In genomic region chr4:36325916-36326315, GRCh38 we compare ENCODE assay signal across 13 cellular contexts. TPM values are rescaled to one million over a fixed set of nuclear protein-coding genes. Genes with fewer than 3 reads are reported as not detected.
DNase-seq lines count a peak whose midpoint lies in the region; ATAC-seq and TF ChIP-seq lines count a peak whose summit lies in the region.
"Had no signal": no experiment of that assay in that cellular context is flagged by ENCODE, and none has a peak within 500 bp of the region (broad histone marks: within the 10 kb centered on the region; RNA-seq: fewer than 3 reads in every experiment).

No MANE protein-coding gene starts in this region.

- DNase-seq in activated naive CD4-positive, alpha-beta T cell treated with anti-CD3 and anti-CD28 coated beads, Interleukin-2, amount 10 ng/mL, durations not matched to agents 7 days and 5 days = no peak
- DNase-seq in activated naive CD4-positive, alpha-beta T cell (lab: John Stamatoyannopoulos, UW) = no peak
- no peak for DNase-seq in activated T-helper 2 cell treated with anti-CD3 and anti-CD28 coated beads, Interferon-gamma antibody, Interleukin-2, Interleukin-4, amounts not matched to agents 10 μg/mL and 5 μg/mL and 100 μg/mL, durations not matched to agents 14 hours and 24 hours and 36 hours (ENCODE audit: low spot score)
- DNase-seq in stimulated activated naive B cell treated with anti-CD40 and anti-IgM and Interleukin-4, amounts not matched to agents 10 μg/mL and 1 μg/mL and 100 μg/mL, for 72 hours = no peak
- no peak for DNase-seq in osteocyte (ENCODE audit: extremely low spot score, unreplicated experiment)
- DNase-seq in stimulated activated CD4-positive, alpha-beta T cell treated with anti-CD3 and anti-CD28 coated beads, Interleukin-4, amount 100 ng/mL, for 4 hours = no peak
- no peak for DNase-seq in NCI-H146 treated with DMSO at 0.1 percent for 48 hours (lab: John Stamatoyannopoulos, UW; ENCODE audit: unreplicated experiment)
- DNase-seq: gastrocnemius medialis, NCI-H2081, NCI-H510A treated with DMSO at 0.1 percent for 48 hours, PC-3 had no signal

- intact Hi-C loops in activated T-helper 2 cell treated with anti-CD3 and anti-CD28 coated beads, Interferon-gamma antibody, Interleukin-2, Interleukin-4, amounts not matched to agents 10 μg/mL and 5 μg/mL and 100 μg/mL, durations not matched to agents 14 hours and 24 hours and 36 hours (cut with micrococcal nuclease) = loop anchor here (10.0 kb wide), 1 partner anchor 1809 kb away; no protein-coding TSS in a partner anchor

- TF ChIP-seq CTCF in osteocyte (IDR thresholded peaks at IDR 0.05) = no peak

- CTCF ChIA-PET in activated naive CD4-positive, alpha-beta T cell treated with anti-CD3 and anti-CD28 coated beads, Interleukin-2, amount 10 ng/mL, durations not matched to agents 7 days and 5 days (lab: Charles Lee) = interaction anchor here (1.0 to 1.6 kb wide), 5 partner anchors 24 to 74 kb away, joined by 3 to 6 read pairs (median 4); no protein-coding TSS in a partner anchor

- no peaks in the 10 kb centered on the region for H3K9me3 Mint-ChIP-seq in activated naive CD4-positive, alpha-beta T cell treated with anti-CD3 and anti-CD28 coated beads, Interleukin-2, amount 10 ng/mL, durations not matched to agents 7 days and 5 days
- H3K9me3 Mint-ChIP-seq in activated T-helper 2 cell treated with anti-CD3 and anti-CD28 coated beads, Interferon-gamma antibody, Interleukin-2, Interleukin-4, amounts not matched to agents 10 μg/mL and 5 μg/mL and 100 μg/mL, durations not matched to agents 14 hours and 24 hours and 36 hours = no peaks in the 10 kb centered on the region
- H3K9me3 Mint-ChIP-seq in stimulated activated naive B cell treated with anti-CD40 and anti-IgM and Interleukin-4, amounts not matched to agents 10 μg/mL and 1 μg/mL and 100 μg/mL, for 72 hours = peaks cover 0 to 3% of the 10 kb centered on the region in 2 donors
- no peaks in the 10 kb centered on the region for H3K9me3 Mint-ChIP-seq in osteocyte (ENCODE audit: unreplicated experiment)

- no peak overlapping the region for H3K4me3 Mint-ChIP-seq in activated naive CD4-positive, alpha-beta T cell treated with anti-CD3 and anti-CD28 coated beads, Interleukin-2, amount 10 ng/mL, durations not matched to agents 7 days and 5 days
- H3K4me3 Mint-ChIP-seq in activated T-helper 2 cell treated with anti-CD3 and anti-CD28 coated beads, Interferon-gamma antibody, Interleukin-2, Interleukin-4, amounts not matched to agents 10 μg/mL and 5 μg/mL and 100 μg/mL, durations not matched to agents 14 hours and 24 hours and 36 hours (ENCODE audit: low read depth) = no peak overlapping the region
- H3K4me3 Mint-ChIP-seq in stimulated activated naive B cell treated with anti-CD40 and anti-IgM and Interleukin-4, amounts not matched to agents 10 μg/mL and 1 μg/mL and 100 μg/mL, for 72 hours = peak overlapping the region; percentile 15 to 31
- no peak overlapping the region for H3K4me3 Mint-ChIP-seq in osteocyte (ENCODE audit: unreplicated experiment)

- peak; percentile 9 for ATAC-seq in HG02943 (IDR thresholded peaks at IDR 0.05; ENCODE audit: low read depth, unreplicated experiment)
- ATAC-seq in stimulated activated naive B cell treated with anti-CD40 and anti-IgM and Interleukin-4, amounts not matched to agents 10 μg/mL and 1 μg/mL and 100 μg/mL, for 72 hours (replicated peaks) = no peak
- ATAC-seq: gastrocnemius medialis, PC-3 had no signal

- no peaks in the 10 kb centered on the region for H3K27me3 Mint-ChIP-seq in activated naive CD4-positive, alpha-beta T cell treated with anti-CD3 and anti-CD28 coated beads, Interleukin-2, amount 10 ng/mL, durations not matched to agents 7 days and 5 days
- no peaks in the 10 kb centered on the region for H3K27me3 Mint-ChIP-seq in activated T-helper 2 cell treated with anti-CD3 and anti-CD28 coated beads, Interferon-gamma antibody, Interleukin-2, Interleukin-4, amounts not matched to agents 10 μg/mL and 5 μg/mL and 100 μg/mL, durations not matched to agents 14 hours and 24 hours and 36 hours (ENCODE audit: low read depth)
- no peaks in the 10 kb centered on the region for H3K27me3 Mint-ChIP-seq in stimulated activated naive B cell treated with anti-CD40 and anti-IgM and Interleukin-4, amounts not matched to agents 10 μg/mL and 1 μg/mL and 100 μg/mL, for 72 hours
- no peaks in the 10 kb centered on the region for H3K27me3 Mint-ChIP-seq in osteocyte (ENCODE audit: unreplicated experiment)

- H3K36me3 Mint-ChIP-seq in activated naive CD4-positive, alpha-beta T cell treated with anti-CD3 and anti-CD28 coated beads, Interleukin-2, amount 10 ng/mL, durations not matched to agents 7 days and 5 days = peaks cover 5% of the 10 kb centered on the region
- H3K36me3 Mint-ChIP-seq in activated T-helper 2 cell treated with anti-CD3 and anti-CD28 coated beads, Interferon-gamma antibody, Interleukin-2, Interleukin-4, amounts not matched to agents 10 μg/mL and 5 μg/mL and 100 μg/mL, durations not matched to agents 14 hours and 24 hours and 36 hours (ENCODE audit: low read depth) = no peaks in the 10 kb centered on the region
- H3K36me3 Mint-ChIP-seq in stimulated activated naive B cell treated with anti-CD40 and anti-IgM and Interleukin-4, amounts not matched to agents 10 μg/mL and 1 μg/mL and 100 μg/mL, for 72 hours = no peaks in the 10 kb centered on the region
- H3K36me3 Mint-ChIP-seq in osteocyte (ENCODE audit: unreplicated experiment) = no peaks in the 10 kb centered on the region

- H3K27ac Mint-ChIP-seq in activated naive CD4-positive, alpha-beta T cell treated with anti-CD3 and anti-CD28 coated beads, Interleukin-2, amount 10 ng/mL, durations not matched to agents 7 days and 5 days = peak overlapping the region; percentile 40
- peak overlapping the region; percentile 63 for H3K27ac Mint-ChIP-seq in activated T-helper 2 cell treated with anti-CD3 and anti-CD28 coated beads, Interferon-gamma antibody, Interleukin-2, Interleukin-4, amounts not matched to agents 10 μg/mL and 5 μg/mL and 100 μg/mL, durations not matched to agents 14 hours and 24 hours and 36 hours
- peak overlapping the region; percentile 32 for H3K27ac Mint-ChIP-seq in stimulated activated naive B cell treated with anti-CD40 and anti-IgM and Interleukin-4, amounts not matched to agents 10 μg/mL and 1 μg/mL and 100 μg/mL, for 72 hours
- H3K27ac Mint-ChIP-seq in osteocyte (ENCODE audit: unreplicated experiment) = no peak overlapping the region

- H3K4me1 Mint-ChIP-seq in activated naive CD4-positive, alpha-beta T cell treated with anti-CD3 and anti-CD28 coated beads, Interleukin-2, amount 10 ng/mL, durations not matched to agents 7 days and 5 days = peaks cover 56% of the 10 kb centered on the region
- peaks cover 58% of the 10 kb centered on the region for H3K4me1 Mint-ChIP-seq in activated T-helper 2 cell treated with anti-CD3 and anti-CD28 coated beads, Interferon-gamma antibody, Interleukin-2, Interleukin-4, amounts not matched to agents 10 μg/mL and 5 μg/mL and 100 μg/mL, durations not matched to agents 14 hours and 24 hours and 36 hours (ENCODE audit: low read depth)
- H3K4me1 Mint-ChIP-seq in stimulated activated naive B cell treated with anti-CD40 and anti-IgM and Interleukin-4, amounts not matched to agents 10 μg/mL and 1 μg/mL and 100 μg/mL, for 72 hours = peaks cover 41 to 76% of the 10 kb centered on the region in 2 donors
- peaks cover 5% of the 10 kb centered on the region for H3K4me1 Mint-ChIP-seq in osteocyte (ENCODE audit: unreplicated experiment)

RNA-seq across cellular contexts. Expression of gene DTHD1, which starts 44.5 kb away (rescaled TPM):
- 1.1 TPM in 2 replicates for total RNA-seq in activated T-helper 2 cell treated with anti-CD3 and anti-CD28 coated beads, Interferon-gamma antibody, Interleukin-2, Interleukin-4, amounts not matched to agents 10 μg/mL and 5 μg/mL and 100 μg/mL, durations not matched to agents 14 hours and 24 hours and 36 hours
- not detected in 2 replicates for total RNA-seq in osteocyte
- total RNA-seq: myocyte, PC-3 had no signal

Comparison
In these comparisons a context has a peak if more than half of its experiments do, and no peak if none do; other contexts are left out.
1. H3K4me3 Mint-ChIP-seq: peak in stimulated activated naive B cell treated with anti-CD40 and anti-IgM and Interleukin-4, amounts not matched to agents 10 μg/mL and 1 μg/mL and 100 μg/mL, for 72 hours (2 of 2); none in activated naive CD4-positive, alpha-beta T cell treated with anti-CD3 and anti-CD28 coated beads, Interleukin-2, amount 10 ng/mL, durations not matched to agents 7 days and 5 days (single experiment), activated T-helper 2 cell treated with anti-CD3 and anti-CD28 coated beads, Interferon-gamma antibody, Interleukin-2, Interleukin-4, amounts not matched to agents 10 μg/mL and 5 μg/mL and 100 μg/mL, durations not matched to agents 14 hours and 24 hours and 36 hours (single experiment) and osteocyte (single experiment).